Comparison of ENCODE assay signal across 20 cellular contexts in genomic region chr16:1858189-1858588, GRCh38. TPM values are rescaled to one million over a fixed set of nuclear protein-coding genes. Genes with fewer than 3 reads are reported as not detected.
DNase-seq lines count a peak whose midpoint lies in the region; ATAC-seq and TF ChIP-seq lines count a peak whose summit lies in the region.
"Had no signal": no experiment of that assay in that cellular context is flagged by ENCODE, and none has a peak within 500 bp of the region (broad histone marks: within the 10 kb centered on the region; RNA-seq: fewer than 3 reads in every experiment).

No MANE protein-coding gene starts in this region.

- DNase-seq in H7 = peak; percentile 39
- peak; percentile 70 for DNase-seq in NCI-H69 (lab: John Stamatoyannopoulos, UW)
- DNase-seq in brain pericyte (ENCODE audit: low read depth, low spot score) = peak; percentile 22
- DNase-seq in naive thymus-derived CD4-positive, alpha-beta T cell = no peak
- no peak for DNase-seq in heart right ventricle
- DNase-seq in stimulated activated CD4-positive, alpha-beta T cell treated with anti-CD3 and anti-CD28 coated beads, Interleukin-2, amount 100 ng/mL, for 48 hours = no peak
- DNase-seq in DMS153 (lab: John Stamatoyannopoulos, UW) = no peak
- no peak for DNase-seq in mucosa of gallbladder (ENCODE audit: low spot score)
- DNase-seq: BE2C; DMS79 treated with DMSO at 0.1 percent for 48 hours; Kasumi-1; NCI-H1092; NCI-H1436; NCI-H2029; NCI-H2227 treated with DMSO at 0.1 percent for 48 hours; NCI-H510A; NCI-H748 treated with DMSO at 0.1 percent for 48 hours; NK-92 treated with Interleukin-12 subunit alpha and Interleukin-12 subunit beta, amount 100 ng/mL, for 24 hours had no signal

- H3K4me3 Mint-ChIP-seq in naive thymus-derived CD4-positive, alpha-beta T cell = no peak overlapping the region

- no peak overlapping the region for H3K4me3 ChIP-seq in H7 (ENCODE audit: insufficient read depth, low read depth, low read length)
- H3K4me3 ChIP-seq in naive thymus-derived CD4-positive, alpha-beta T cell (ENCODE audit: low read length) = no peak overlapping the region
- no peak overlapping the region for H3K4me3 ChIP-seq in heart right ventricle
- H3K4me3 ChIP-seq: GM12878 had no signal

- 22 to 29% methylated on average over 6 of the region's 6 CpGs for WGBS in heart right ventricle, 2 donors

- no peak overlapping the region for H3K27ac ChIP-seq in naive thymus-derived CD4-positive, alpha-beta T cell (ENCODE audit: low read depth, low read length)
- no peak overlapping the region for H3K27ac ChIP-seq in heart right ventricle

- H3K36me3 ChIP-seq in H7 (replicated peaks; ENCODE audit: control insufficient read depth, insufficient read depth, low read length) (no peaks in the 10 kb centered on the region), heart right ventricle (no peaks in the 10 kb centered on the region)
- no peaks in the 10 kb centered on the region for H3K36me3 ChIP-seq in naive thymus-derived CD4-positive, alpha-beta T cell (ENCODE audit: control insufficient read depth in 2 of 3, insufficient read depth in 3 of 3, low read length in 3 of 3)
- H3K36me3 ChIP-seq: BE2C had no signal

- no peaks in the 10 kb centered on the region for H3K9me3 Mint-ChIP-seq in naive thymus-derived CD4-positive, alpha-beta T cell

- H3K27ac Mint-ChIP-seq in naive thymus-derived CD4-positive, alpha-beta T cell = peak overlapping the region in 6 of 9 donors; percentile 14 to 93 (median 47)

- TF ChIP-seq CTCF in heart right ventricle (IDR thresholded peaks at IDR 0.05) = no peak

- H3K9me3 ChIP-seq in naive thymus-derived CD4-positive, alpha-beta T cell (ENCODE audit: control insufficient read depth in 2 of 3, low read length in 3 of 3) = no peaks in the 10 kb centered on the region
- H3K9me3 ChIP-seq in heart right ventricle = no peaks in the 10 kb centered on the region
- H3K9me3 ChIP-seq: BE2C had no signal

- H3K4me1 ChIP-seq in naive thymus-derived CD4-positive, alpha-beta T cell (ENCODE audit: control insufficient read depth in 2 of 2, insufficient read depth in 2 of 2, low read length in 2 of 2) = peaks cover 0 to 18% of the 10 kb centered on the region in 2 donors
- no peaks in the 10 kb centered on the region for H3K4me1 ChIP-seq in heart right ventricle
- H3K4me1 ChIP-seq: BE2C had no signal

- no peak for ATAC-seq in naive thymus-derived CD4-positive, alpha-beta T cell
- ATAC-seq in heart right ventricle = no peak
- ATAC-seq: GM12878 had no signal

- CTCF ChIA-PET in naive thymus-derived CD4-positive, alpha-beta T cell (lab: Charles Lee) = interaction anchor here (0.5 kb wide), 1 partner anchor 84 kb away, joined by 3 read pairs; no protein-coding TSS in a partner anchor

- H3K27me3 ChIP-seq in H7 (ENCODE audit: control insufficient read depth, insufficient read depth, low read length) = peaks cover 9% of the 10 kb centered on the region; the same call in 1 of the 2 replicates
- H3K27me3 ChIP-seq in naive thymus-derived CD4-positive, alpha-beta T cell (ENCODE audit: control insufficient read depth in 2 of 2, insufficient read depth in 2 of 2, low read length in 2 of 2) = no peaks in the 10 kb centered on the region
- H3K27me3 ChIP-seq in heart right ventricle = peaks cover 0 to 82% (median 40%) of the 10 kb centered on the region in 7 donors

- H3K36me3 Mint-ChIP-seq in naive thymus-derived CD4-positive, alpha-beta T cell = no peaks in the 10 kb centered on the region

- POLR2A ChIA-PET in naive thymus-derived CD4-positive, alpha-beta T cell (lab: Charles Lee) = interaction anchor here (0.8 kb wide), 1 partner anchor 31 kb away, joined by 4 read pairs; the partner anchor contains the start of genes FAHD1 and HAGH

- intact Hi-C loops in naive thymus-derived CD4-positive, alpha-beta T cell (cut with micrococcal nuclease) = no loop called here
- intact Hi-C loops in heart right ventricle (cut with DNase I) = no loop called here

- H3K4me1 Mint-ChIP-seq in naive thymus-derived CD4-positive, alpha-beta T cell = peaks cover 9 to 35% (median 31%) of the 10 kb centered on the region in 7 donors

- H3K27me3 Mint-ChIP-seq in naive thymus-derived CD4-positive, alpha-beta T cell = peaks cover 4 to 40% (median 5%) of the 10 kb centered on the region in 5 donors

RNA-seq across cellular contexts. Expression of gene MEIOB, which starts 13.8 kb away (rescaled TPM):
- total RNA-seq in H7 (2014; rRNA removed; shearing (Covaris generic)) = 6.4 and 7.9 TPM in 2 replicates
- not detected for total RNA-seq in naive thymus-derived CD4-positive, alpha-beta T cell
- polyA plus RNA-seq in naive thymus-derived CD4-positive, alpha-beta T cell = not detected
- total RNA-seq in heart right ventricle (not detected), mucosa of gallbladder (0.17 TPM)
- not detected for polyA plus RNA-seq in heart right ventricle
- total RNA-seq: MCF 10A had no signal

RNA-seq across cellular contexts. Expression of gene FAHD1, which starts 31.2 kb away (rescaled TPM):
- 18.2 and 26.1 TPM in 2 replicates for total RNA-seq in H7 (2014; rRNA removed; shearing (Covaris generic))
- total RNA-seq in naive thymus-derived CD4-positive, alpha-beta T cell = 10 to 100 TPM in 1 of 5 experiments, 1 to 10 TPM in 4; 7.8 to 12.9 (median 9.7) TPM
- polyA plus RNA-seq in naive thymus-derived CD4-positive, alpha-beta T cell = 10 to 100 TPM; 27.5 to 28.6 TPM
- total RNA-seq in heart right ventricle (10 to 100 TPM; 16.2 to 47.6 (median 28.6) TPM), mucosa of gallbladder (49.6 TPM)
- polyA plus RNA-seq in heart right ventricle = 10 to 100 TPM; 31.8 to 32.3 TPM

RNA-seq across cellular contexts. Expression of gene HAGH, which starts 31.6 kb away (rescaled TPM):
- total RNA-seq in H7 (2014; rRNA removed; shearing (Covaris generic)) = 45.6 and 51.8 TPM in 2 replicates
- total RNA-seq in naive thymus-derived CD4-positive, alpha-beta T cell = 10 to 100 TPM; 46.2 to 72.9 (median 48.9) TPM
- 10 to 100 TPM; 39.4 to 62.4 TPM for polyA plus RNA-seq in naive thymus-derived CD4-positive, alpha-beta T cell
- total RNA-seq in heart right ventricle (100 to 1,000 TPM; 115 to 179 (median 161) TPM), mucosa of gallbladder (82.2 TPM)
- polyA plus RNA-seq in heart right ventricle = 100 to 1,000 TPM; 146 to 172 TPM

Comparison
In these comparisons a context has a peak if more than half of its experiments do, and no peak if none do; other contexts are left out.
1. DNase-seq: peak in H7 (single experiment), NCI-H69 (single experiment) and brain pericyte (single experiment); none in naive thymus-derived CD4-positive, alpha-beta T cell (0 of 9), heart right ventricle (0 of 2), stimulated activated CD4-positive, alpha-beta T cell treated with anti-CD3 and anti-CD28 coated beads, Interleukin-2, amount 100 ng/mL, for 48 hours (0 of 2), DMS153 (single experiment) and mucosa of gallbladder (single experiment).